ENCODE assay signal across 23 cellular contexts in genomic region chr10:3265081-3265480, GRCh38.
DNase-seq lines count a peak whose midpoint lies in the region; ATAC-seq, FAIRE-seq and TF ChIP-seq lines count a peak whose summit lies in the region.
"Had no signal": no experiment of that assay in that cellular context is flagged by ENCODE, and none has a peak within 500 bp of the region (broad histone marks: within the 10 kb centered on the region; RNA-seq: fewer than 3 reads in every experiment).

No MANE protein-coding gene starts in this region.

- no peaks in the 10 kb centered on the region for H3K36me3 Mint-ChIP-seq in astrocyte (ENCODE audit: low read depth, unreplicated experiment)
- H3K36me3 Mint-ChIP-seq: activated naive CD4-positive, alpha-beta T cell treated with anti-CD3 and anti-CD28 coated beads, Interleukin-2, amount 50 U/mL, for 24 hours had no signal

- TF ChIP-seq POLR2A in H54 (IDR thresholded peaks at IDR 0.05; ENCODE audit: low read depth, low read length) = no peak

- FAIRE-seq in H54 (lab: Jason Lieb, UNC) (no peak), astrocyte (lab: Jason Lieb, UNC) (peak; percentile 60)
- FAIRE-seq: pancreas, small intestine had no signal

- H3K4me1 Mint-ChIP-seq in astrocyte (ENCODE audit: low read depth, unreplicated experiment) = peaks cover 17% of the 10 kb centered on the region
- H3K4me1 Mint-ChIP-seq: activated naive CD4-positive, alpha-beta T cell treated with anti-CD3 and anti-CD28 coated beads, Interleukin-2, amount 50 U/mL, for 24 hours had no signal

- no peaks in the 10 kb centered on the region for H3K79me2 ChIP-seq in astrocyte (ENCODE audit: insufficient read depth, low read length)

- peaks cover 7% of the 10 kb centered on the region for H3K9me3 Mint-ChIP-seq in astrocyte (ENCODE audit: unreplicated experiment)
- H3K9me3 Mint-ChIP-seq: activated naive CD4-positive, alpha-beta T cell treated with anti-CD3 and anti-CD28 coated beads, Interleukin-2, amount 50 U/mL, for 24 hours; activated T-cell treated with anti-CD3 and anti-CD28 coated beads, Interleukin-2, amount 50 U/mL, for 24 hours had no signal

- no peak overlapping the region for H3K4me3 ChIP-seq in astrocyte (ENCODE audit: insufficient read depth, low read depth, low read length)
- H3K4me3 ChIP-seq in skeletal muscle tissue (ENCODE audit: low read length in 3 of 3) = no peak overlapping the region
- H3K4me3 ChIP-seq: BLaER1, dorsolateral prefrontal cortex, esophagus muscularis mucosa, mucosa of descending colon, pancreas had no signal

- H3K36me3 ChIP-seq in astrocyte (ENCODE audit: insufficient read depth, low read length) (no peaks in the 10 kb centered on the region), skeletal muscle tissue (ENCODE audit: control insufficient read depth in 3 of 3, insufficient read depth in 3 of 3, low read length in 3 of 3) (no peaks in the 10 kb centered on the region)
- H3K36me3 ChIP-seq: BLaER1, esophagus muscularis mucosa, pancreas had no signal

- peak overlapping the region; percentile 48 for H3K4me3 Mint-ChIP-seq in astrocyte (ENCODE audit: unreplicated experiment)
- H3K4me3 Mint-ChIP-seq: activated naive CD4-positive, alpha-beta T cell treated with anti-CD3 and anti-CD28 coated beads, Interleukin-2, amount 50 U/mL, for 24 hours; activated T-cell treated with anti-CD3 and anti-CD28 coated beads, Interleukin-2, amount 50 U/mL, for 24 hours had no signal

- H4K20me1 ChIP-seq in astrocyte (ENCODE audit: insufficient read depth, low read length) = no peaks in the 10 kb centered on the region
- H4K20me1 ChIP-seq: BLaER1 had no signal

- no peak overlapping the region for H2AFZ ChIP-seq in astrocyte (ENCODE audit: low read depth, low read length)

- H3K27ac Mint-ChIP-seq in astrocyte (ENCODE audit: unreplicated experiment) = peak overlapping the region; percentile 5
- H3K27ac Mint-ChIP-seq: activated naive CD4-positive, alpha-beta T cell treated with anti-CD3 and anti-CD28 coated beads, Interleukin-2, amount 50 U/mL, for 24 hours; activated T-cell treated with anti-CD3 and anti-CD28 coated beads, Interleukin-2, amount 50 U/mL, for 24 hours had no signal

- H3K4me1 ChIP-seq in astrocyte (ENCODE audit: insufficient read depth, low read length) = peaks cover 7% of the 10 kb centered on the region
- H3K4me1 ChIP-seq in skeletal muscle tissue (ENCODE audit: control insufficient read depth in 3 of 3, insufficient read depth in 3 of 3, low read length in 3 of 3) = peaks cover 4 to 16% (median 7%) of the 10 kb centered on the region in 3 donors
- H3K4me1 ChIP-seq: BLaER1, pancreas had no signal

- H3K4me2 ChIP-seq in astrocyte (ENCODE audit: low read length) = peak overlapping the region; percentile 9
- H3K4me2 ChIP-seq: BLaER1 had no signal

- H3K27me3 ChIP-seq in astrocyte (ENCODE audit: insufficient read depth, low read length) (no peaks in the 10 kb centered on the region), skeletal muscle tissue (ENCODE audit: control insufficient read depth in 3 of 3, insufficient read depth in 3 of 3, low read length in 3 of 3) (no peaks in the 10 kb centered on the region)
- H3K27me3 ChIP-seq: BLaER1, dorsolateral prefrontal cortex, esophagus muscularis mucosa, pancreas had no signal

- no peak overlapping the region for H3K27ac ChIP-seq in astrocyte (ENCODE audit: low read depth, low read length)
- H3K27ac ChIP-seq in skeletal muscle tissue (ENCODE audit: low read depth, low read length) = peak overlapping the region; percentile 51
- H3K27ac ChIP-seq: BLaER1, dorsolateral prefrontal cortex had no signal

- no peak overlapping the region for H3K9ac ChIP-seq in astrocyte (ENCODE audit: low read length)
- no peak overlapping the region for H3K9ac ChIP-seq in skeletal muscle tissue (ENCODE audit: low read depth in 1 of 3, low read length in 3 of 3)
- H3K9ac ChIP-seq: BLaER1 had no signal

- DNase-seq in H54 (ENCODE audit: insufficient read length, low spot score) (peak; percentile 12), astrocyte (ENCODE audit: low read depth) (peak; percentile 47), left kidney (ENCODE audit: low read depth, low spot score) (peak; percentile 32), CD1c-positive myeloid dendritic cell (ENCODE audit: extremely low spot score) (no peak), 8988T (no peak)
- DNase-seq: activated CD4-positive, alpha-beta T cell treated with anti-CD3 and anti-CD28 coated beads, Interleukin-2, amount 50 U/mL, for 48 hours; activated T-cell treated with anti-CD3 and anti-CD28 coated beads, Interleukin-2, amount 50 U/mL, for 24 hours; dorsolateral prefrontal cortex; GOT3; head of caudate nucleus; mucosa of descending colon; NCI-H1417; NCI-H2171; pancreas; small intestine; stimulated activated CD4-positive, alpha-beta T cell treated with anti-CD3 and anti-CD28 coated beads, Interleukin-4, amount 100 ng/mL, for 4 hours; stimulated activated CD8-positive, alpha-beta memory T cell treated with anti-CD3 and anti-CD28 coated beads, Interleukin-4, amount 100 ng/mL, for 48 hours; T-helper 1 cell had no signal

- ATAC-seq in HG03135 (IDR thresholded peaks at IDR 0.05; ENCODE audit: unreplicated experiment) = no peak
- ATAC-seq: mucosa of descending colon had no signal

- no peaks in the 10 kb centered on the region for H3K9me3 ChIP-seq in astrocyte (ENCODE audit: insufficient read depth, low read depth, low read length)
- H3K9me3 ChIP-seq in skeletal muscle tissue (ENCODE audit: control insufficient read depth in 3 of 3, low read length in 3 of 3) = no peaks in the 10 kb centered on the region
- H3K9me3 ChIP-seq: BLaER1, esophagus muscularis mucosa, mucosa of descending colon, pancreas had no signal

- no peak for TF ChIP-seq CTCF in astrocyte (IDR thresholded peaks at IDR 0.05; ENCODE audit: insufficient read depth, low read depth, low read length)

- H3K27me3 Mint-ChIP-seq in astrocyte (ENCODE audit: low read depth, unreplicated experiment) = peaks cover 7% of the 10 kb centered on the region

Comparison
In these comparisons a context has a peak if more than half of its experiments do, and no peak if none do; other contexts are left out.
1. DNase-seq: peak in H54 (single experiment), astrocyte (single experiment) and left kidney (single experiment); none in CD1c-positive myeloid dendritic cell (single experiment) and 8988T (single experiment).